In the genomic region with DNA sequence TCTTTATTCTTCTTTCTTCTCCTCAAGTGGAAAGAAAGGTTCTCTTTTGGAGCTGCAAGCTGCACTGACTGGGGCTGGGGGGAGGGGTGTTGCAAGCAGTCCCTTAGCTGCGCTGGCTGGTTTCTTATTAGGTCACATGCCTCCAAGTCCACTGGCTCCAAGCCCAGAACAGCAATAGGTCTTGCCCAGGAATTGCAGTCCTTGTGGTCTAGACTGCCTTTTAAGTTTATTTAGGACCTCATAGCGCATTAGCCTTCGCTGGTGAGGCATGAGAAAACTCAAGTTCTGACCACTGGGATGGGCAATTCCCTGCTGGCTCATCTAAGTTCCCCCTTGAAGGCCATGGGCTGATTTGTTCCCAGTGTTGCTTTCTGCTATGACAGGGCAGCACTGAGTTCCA, we compare ENCODE assay signal across 12 cellular contexts.
DNase-seq lines count a peak whose midpoint lies in the region; ATAC-seq and TF ChIP-seq lines count a peak whose summit lies in the region.
"Had no signal": no experiment of that assay in that cellular context is flagged by ENCODE, and none has a peak within 500 bp of the region (broad histone marks: within the 10 kb centered on the region; RNA-seq: fewer than 3 reads in every experiment).

No MANE protein-coding gene starts in this region.

- no peak for DNase-seq in Right ventricle myocardium superior
- no peak for DNase-seq in left cardiac atrium
- DNase-seq in SJSA1 (ENCODE audit: low read depth in 1 of 2, low spot score in 2 of 2), result peak; percentile 44 to 68
- DNase-seq in fibroblast of pulmonary artery (ENCODE audit: low read depth), result peak; percentile 93
- DNase-seq in upper lobe of right lung, result no peak
- no peak for DNase-seq in NCI-H748 (lab: John Stamatoyannopoulos, UW; ENCODE audit: unreplicated experiment)
- DNase-seq in effector CD4-positive, alpha-beta T cell, result no peak
- DNase-seq in UCSD-AML1 (lab: John Stamatoyannopoulos, UW; ENCODE audit: unreplicated experiment), result no peak
- DNase-seq: C1 segment of cervical spinal cord had no signal

- intact Hi-C loops in Right ventricle myocardium superior (cut with DNase I), result no loop called here
- intact Hi-C loops in left cardiac atrium (cut with DNase I), result no loop called here
- intact Hi-C loops in upper lobe of right lung (cut with DNase I), result no loop called here

- H3K4me3 ChIP-seq in SJSA1 (no peak overlapping the region), fibroblast of pulmonary artery (replicated peaks; ENCODE audit: low read depth, low read length) (no peak overlapping the region), upper lobe of right lung (no peak overlapping the region)
- H3K4me3 ChIP-seq: GM12878, smooth muscle cell had no signal

- H3K4me1 ChIP-seq in SJSA1 (replicated peaks) (no peaks in the 10 kb centered on the region), upper lobe of right lung (no peaks in the 10 kb centered on the region)

- H3K36me3 ChIP-seq in SJSA1 (no peaks in the 10 kb centered on the region), upper lobe of right lung (no peaks in the 10 kb centered on the region)

- TF ChIP-seq CTCF in fibroblast of pulmonary artery (IDR thresholded peaks at IDR 0.05; ENCODE audit: low read length, missing control alignments) (no peak), upper lobe of right lung (IDR thresholded peaks at IDR 0.05) (no peak)

- ATAC-seq in Right ventricle myocardium superior (ENCODE audit: poor library complexity) (peak; percentile 29), left cardiac atrium (no peak), upper lobe of right lung (peak; percentile 35)
- ATAC-seq: activated CD4-positive, CD25-positive, alpha-beta regulatory T cell treated with anti-CD3 and anti-CD28 coated beads, Interleukin-2, amount 50 U/mL, for 24 hours; GM12878 had no signal

- H3K27ac ChIP-seq in SJSA1, result no peak overlapping the region
- no peak overlapping the region for H3K27ac ChIP-seq in upper lobe of right lung

- H3K9me3 ChIP-seq in SJSA1 (replicated peaks) (no peaks in the 10 kb centered on the region), upper lobe of right lung (no peaks in the 10 kb centered on the region)

- no peaks in the 10 kb centered on the region for H3K27me3 ChIP-seq in SJSA1 (replicated peaks)
- H3K27me3 ChIP-seq in upper lobe of right lung, result no peaks in the 10 kb centered on the region

Comparison
In these comparisons a context has a peak if more than half of its experiments do, and no peak if none do; other contexts are left out.
1. ATAC-seq: peak in Right ventricle myocardium superior (single experiment) and upper lobe of right lung (single experiment); none in left cardiac atrium (0 of 2).
2. DNase-seq: peak in SJSA1 (2 of 2) and fibroblast of pulmonary artery (single experiment); none in Right ventricle myocardium superior (single experiment), left cardiac atrium (single experiment), upper lobe of right lung (single experiment), NCI-H748 (single experiment), effector CD4-positive, alpha-beta T cell (single experiment) and UCSD-AML1 (single experiment).